In the genomic region with DNA sequence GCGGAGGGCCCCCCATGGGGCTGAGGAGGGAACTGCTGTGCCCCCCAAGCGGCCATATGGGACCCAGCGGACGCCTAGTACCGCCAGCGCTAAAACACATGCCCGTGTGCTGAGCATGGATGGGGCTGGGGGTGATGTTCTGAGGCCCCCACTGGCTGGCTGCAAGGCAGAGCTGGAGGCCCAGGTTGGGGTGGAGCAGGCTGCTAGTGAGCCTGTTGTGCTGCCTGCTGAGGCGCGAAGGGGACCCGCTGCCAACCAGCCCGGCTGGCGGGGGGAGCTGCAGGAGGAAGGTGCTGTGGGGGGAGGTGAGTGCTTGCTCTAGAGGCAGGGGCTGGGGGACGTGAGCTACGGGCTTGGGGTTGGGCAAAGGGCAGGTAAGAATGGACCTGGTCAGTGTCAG, we compare ENCODE assay signal across 23 cellular contexts.
DNase-seq lines count a peak whose midpoint lies in the region; TF ChIP-seq lines count a peak whose summit lies in the region.
"Had no signal": no experiment of that assay in that cellular context is flagged by ENCODE, and none has a peak within 500 bp of the region (broad histone marks: within the 10 kb centered on the region; RNA-seq: fewer than 3 reads in every experiment).

No MANE protein-coding gene starts in this region.

- peak overlapping the region; percentile 99 for H3K4me2 ChIP-seq in BLaER1
- H3K4me2 ChIP-seq: KMS-11 had no signal

- H3K27ac Mint-ChIP-seq in activated T-cell treated with anti-CD3 and anti-CD28 coated beads, Interleukin-2, amount 50 U/mL, for 24 hours = peak overlapping the region; percentile 52
- no peak overlapping the region for H3K27ac Mint-ChIP-seq in nephron

- H3K36me3 ChIP-seq in BLaER1 (peaks cover 71% of the 10 kb centered on the region), HAP-1 (replicated peaks) (peaks cover 57% of the 10 kb centered on the region)

- H3K4me1 ChIP-seq in BLaER1 (peaks cover 33% of the 10 kb centered on the region), HAP-1 (0 out of 2 replicates have a peak, but pooled peaks cover 2% of the 10 kb centered on the region)

- H3K9me3 ChIP-seq in BLaER1 = no peaks in the 10 kb centered on the region
- H3K9me3 ChIP-seq in HAP-1 = no peaks in the 10 kb centered on the region
- H3K9me3 ChIP-seq: Peyer's patch had no signal

- H3K9ac ChIP-seq in BLaER1 = peak overlapping the region; percentile 48; the same call in 1 of the 2 replicates
- H3K9ac ChIP-seq: KMS-11 had no signal

- no peak for TF ChIP-seq CTCF in nephron (IDR thresholded peaks at IDR 0.05; ENCODE audit: unreplicated experiment in 3 of 3)

- no peak overlapping the region for H3K4me3 Mint-ChIP-seq in activated T-cell treated with anti-CD3 and anti-CD28 coated beads, Interleukin-2, amount 50 U/mL, for 24 hours
- H3K4me3 Mint-ChIP-seq in nephron = peak overlapping the region; percentile 43 to 73 (median 72)

- H3K27me3 ChIP-seq in BLaER1 (no peaks in the 10 kb centered on the region), HAP-1 (ENCODE audit: low read depth) (no peaks in the 10 kb centered on the region)
- H3K27me3 ChIP-seq: Peyer's patch had no signal

- no peaks in the 10 kb centered on the region for H3K27me3 Mint-ChIP-seq in activated T-cell treated with anti-CD3 and anti-CD28 coated beads, Interleukin-2, amount 50 U/mL, for 24 hours
- H3K27me3 Mint-ChIP-seq in nephron (ENCODE audit: low read depth) = no peaks in the 10 kb centered on the region
- H3K27me3 Mint-ChIP-seq: CD8-positive, alpha-beta memory T cell; IgD-negative memory B cell had no signal

- in situ Hi-C loops in HAP-1 (cut with MboI; ENCODE audit: low sequenced_read_pairs) = no loop called here

- H3K4me1 Mint-ChIP-seq in activated T-cell treated with anti-CD3 and anti-CD28 coated beads, Interleukin-2, amount 50 U/mL, for 24 hours (ENCODE audit: low read depth) = peaks cover 25% of the 10 kb centered on the region
- peaks cover 12% of the 10 kb centered on the region for H3K4me1 Mint-ChIP-seq in nephron

- H3K4me3 ChIP-seq in BLaER1 (no peak overlapping the region), HAP-1 (no peak overlapping the region)
- H3K4me3 ChIP-seq: Peyer's patch had no signal

- H3K36me3 Mint-ChIP-seq in activated T-cell treated with anti-CD3 and anti-CD28 coated beads, Interleukin-2, amount 50 U/mL, for 24 hours (ENCODE audit: low read depth) = peaks cover 87% of the 10 kb centered on the region
- H3K36me3 Mint-ChIP-seq in nephron (ENCODE audit: low read depth) = peaks cover 18% of the 10 kb centered on the region

- peak overlapping the region; percentile 58 for H3K27ac ChIP-seq in BLaER1
- H3K27ac ChIP-seq: KMS-11, Peyer's patch had no signal

- no peak for DNase-seq in activated T-cell treated with anti-CD3 and anti-CD28 coated beads, Interleukin-2, amount 50 U/mL, for 24 hours
- no peak for DNase-seq in activated T-cell treated with anti-CD3 and anti-CD28 coated beads, Interleukin-2, amount 50 U/mL, for 48 hours
- DNase-seq in NCI-H2171 (lab: John Stamatoyannopoulos, UW) = peak; percentile 45
- DNase-seq in NCI-H524 (lab: John Stamatoyannopoulos, UW) = no peak
- no peak for DNase-seq in HAP-1 (ENCODE audit: low spot score in 2 of 2)
- DNase-seq in NCI-H510A treated with DMSO at 0.1 percent for 48 hours (lab: John Stamatoyannopoulos, UW) = no peak
- DNase-seq: 8988T; ACHN; Calu3; CD8-positive, alpha-beta memory T cell; DMS153; NCI-H1092 treated with DMSO at 0.1 percent for 48 hours; NCI-H1436; NCI-H187; NCI-H446 treated with DMSO at 0.1 percent for 48 hours; NCI-H69; OCI-M1; Peyer's patch; SHP77 treated with DMSO at 0.1 percent for 48 hours had no signal

- peaks cover 57% of the 10 kb centered on the region for H4K20me1 ChIP-seq in BLaER1

- H3K9me3 Mint-ChIP-seq in activated T-cell treated with anti-CD3 and anti-CD28 coated beads, Interleukin-2, amount 50 U/mL, for 24 hours = no peaks in the 10 kb centered on the region
- H3K9me3 Mint-ChIP-seq in nephron = no peaks in the 10 kb centered on the region
- H3K9me3 Mint-ChIP-seq: CD8-positive, alpha-beta memory T cell; IgD-negative memory B cell had no signal
